In the genomic region with DNA sequence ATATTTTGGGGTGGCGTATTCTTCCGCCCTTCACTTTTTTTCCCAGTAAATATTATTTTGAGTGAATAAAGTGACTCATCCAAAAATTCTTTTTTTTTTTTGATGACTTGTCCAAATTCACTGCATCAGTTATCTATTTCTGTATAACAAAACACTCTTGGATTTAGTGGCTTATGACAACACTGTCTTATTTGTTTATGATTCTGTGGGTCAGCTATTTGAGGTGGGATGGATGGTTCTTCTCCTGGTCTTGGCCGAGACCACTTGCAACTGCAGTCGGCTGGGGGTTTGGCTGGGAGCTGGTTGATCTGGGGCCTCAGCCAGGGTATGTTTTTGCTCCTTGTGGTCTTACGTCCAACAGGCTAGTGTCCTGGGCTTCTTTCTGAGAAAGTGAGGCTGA, we compare ENCODE assay signal across 12 cellular contexts. TPM values are rescaled to one million over a fixed set of nuclear protein-coding genes. Genes with fewer than 3 reads are reported as not detected.
DNase-seq lines count a peak whose midpoint lies in the region; ATAC-seq and TF ChIP-seq lines count a peak whose summit lies in the region.
"Had no signal": no experiment of that assay in that cellular context is flagged by ENCODE, and none has a peak within 500 bp of the region (broad histone marks: within the 10 kb centered on the region; RNA-seq: fewer than 3 reads in every experiment).

No MANE protein-coding gene starts in this region.

- TF ChIP-seq CTCF in nephron progenitor cell (IDR thresholded peaks at IDR 0.05) (no peak), upper lobe of left lung (IDR thresholded peaks at IDR 0.05) (no peak)

- no peaks in the 10 kb centered on the region for H3K36me3 Mint-ChIP-seq in nephron progenitor cell (ENCODE audit: low read depth)

- no peak for TF ChIP-seq EP300 in upper lobe of left lung (IDR thresholded peaks at IDR 0.05)

- no peaks in the 10 kb centered on the region for H3K9me3 ChIP-seq in SJSA1 (replicated peaks)
- no peaks in the 10 kb centered on the region for H3K9me3 ChIP-seq in upper lobe of left lung

- WGBS in upper lobe of left lung, 2 donors = 74 to 88% methylated on average over 5 of the region's 5 CpGs

- peak in 1 of 2 donors; percentile 69 for ATAC-seq in upper lobe of left lung (ENCODE audit: low FRiP score in 2 of 2)
- ATAC-seq: activated T-helper 17 cell treated with anti-CD3 and anti-CD28 coated beads, Interleukin-2, amount 50 U/mL, for 72 hours; effector memory CD8-positive, alpha-beta T cell had no signal

- no peaks in the 10 kb centered on the region for H3K9me3 Mint-ChIP-seq in nephron progenitor cell
- H3K9me3 Mint-ChIP-seq: activated T-helper 17 cell treated with anti-CD3 and anti-CD28 coated beads, Interleukin-2, amount 50 U/mL, for 72 hours; effector memory CD8-positive, alpha-beta T cell had no signal

- H3K27me3 ChIP-seq in SJSA1 (replicated peaks) (no peaks in the 10 kb centered on the region), upper lobe of left lung (no peaks in the 10 kb centered on the region)

- no peak overlapping the region for H3K4me3 Mint-ChIP-seq in nephron progenitor cell
- H3K4me3 Mint-ChIP-seq: activated T-helper 17 cell treated with anti-CD3 and anti-CD28 coated beads, Interleukin-2, amount 50 U/mL, for 72 hours; effector memory CD8-positive, alpha-beta T cell had no signal

- peak overlapping the region; percentile 87 for H3K27ac Mint-ChIP-seq in nephron progenitor cell
- H3K27ac Mint-ChIP-seq: activated T-helper 17 cell treated with anti-CD3 and anti-CD28 coated beads, Interleukin-2, amount 50 U/mL, for 72 hours had no signal

- H3K27ac ChIP-seq in SJSA1 (peak overlapping the region; percentile 91), upper lobe of left lung (peak overlapping the region; percentile 72 to 89 (median 84))

- no peaks in the 10 kb centered on the region for H3K36me3 ChIP-seq in SJSA1
- no peaks in the 10 kb centered on the region for H3K36me3 ChIP-seq in upper lobe of left lung

- H3K4me1 ChIP-seq in SJSA1 (replicated peaks) = peaks cover 49% of the 10 kb centered on the region
- H3K4me1 ChIP-seq in upper lobe of left lung = peaks cover 22 to 39% (median 32%) of the 10 kb centered on the region in 4 donors

- DNase-seq in SJSA1 (ENCODE audit: low read depth in 1 of 2, low spot score in 2 of 2) (no peak), fibroblast of gingiva (ENCODE audit: low read depth) (peak; percentile 31), nephron progenitor cell (no peak), upper lobe of left lung (no peak), HuH-7.5 (ENCODE audit: low spot score) (no peak), cerebellar cortex (ENCODE audit: low spot score) (no peak)
- DNase-seq in activated CD8-positive, alpha-beta memory T cell treated with anti-CD3 and anti-CD28 coated beads, Interleukin-2, amount 50 U/mL, for 4 hours = no peak
- DNase-seq: DMS153; effector memory CD8-positive, alpha-beta T cell; NCI-H1694 had no signal

- no peak overlapping the region for H3K4me3 ChIP-seq in SJSA1
- H3K4me3 ChIP-seq in upper lobe of left lung = no peak overlapping the region

- H3K4me1 Mint-ChIP-seq in nephron progenitor cell = peaks cover 55% of the 10 kb centered on the region
- H3K4me1 Mint-ChIP-seq: activated T-helper 17 cell treated with anti-CD3 and anti-CD28 coated beads, Interleukin-2, amount 50 U/mL, for 72 hours had no signal

- H3K27me3 Mint-ChIP-seq in nephron progenitor cell (ENCODE audit: low read depth, poor library complexity) = peaks cover 3% of the 10 kb centered on the region
- H3K27me3 Mint-ChIP-seq: activated T-helper 17 cell treated with anti-CD3 and anti-CD28 coated beads, Interleukin-2, amount 50 U/mL, for 72 hours; progenitor cell of endocrine pancreas had no signal

- TF ChIP-seq POLR2A in upper lobe of left lung (IDR thresholded peaks at IDR 0.05) = no peak

RNA-seq across cellular contexts. Expression of a gene that starts 39.9 kb away (rescaled TPM):
- total RNA-seq in SJSA1 (2014; rRNA removed; shearing (Covaris generic)) = 145 and 147 TPM in 2 replicates
- 100 to 1,000 TPM in 2 of 6 donors, 10 to 100 TPM in 4; 66.3 to 187 (median 88.7) TPM for total RNA-seq in upper lobe of left lung
